In the genomic region with DNA sequence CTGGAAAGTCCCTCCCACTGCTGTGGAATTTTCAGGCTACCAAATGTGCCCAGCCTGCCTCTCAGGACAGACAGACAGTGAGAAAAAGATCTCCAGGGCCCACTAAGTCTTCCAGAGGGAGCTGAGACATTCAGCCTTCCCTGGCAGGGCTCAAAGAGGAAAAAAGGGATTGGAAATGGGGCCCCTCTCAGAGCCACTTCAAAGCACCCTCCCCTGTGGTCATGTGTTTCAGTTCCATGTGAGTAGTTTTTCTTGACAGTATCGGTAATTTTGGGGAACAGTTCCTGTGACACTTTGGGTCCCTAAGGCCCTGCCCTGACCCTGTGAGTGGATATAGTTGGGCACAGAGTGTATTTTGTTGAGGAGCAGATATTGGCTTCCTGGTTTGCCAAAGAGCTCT, we compare ENCODE assay signal across 1 cellular context.
TF ChIP-seq lines count a peak whose summit lies in the region.

No MANE protein-coding gene starts in this region.

TF ChIP-seq in GM23338, 12 proteins besides CTCF, POLR2A, EP300 and RAD21:
- TF ChIP-seq ZNF114 (CRISPR knock-in tag; IDR thresholded peaks at IDR 0.05) (no peak), ETS1 (IDR thresholded peaks at IDR 0.05) (no peak), STAT1 (IDR thresholded peaks at IDR 0.05; ENCODE audit: unreplicated experiment) (no peak)
